16 cellular contexts compared by ENCODE assay signal in genomic region chr16:75102595-75102994, GRCh38. TPM values are rescaled to one million over a fixed set of nuclear protein-coding genes. Genes with fewer than 3 reads are reported as not detected.
"Had no signal": no experiment of that assay in that cellular context is flagged by ENCODE, and none has a peak within 500 bp of the region (broad histone marks: within the 10 kb centered on the region; RNA-seq: fewer than 3 reads in every experiment).

No MANE protein-coding gene starts in this region.

- H3K36me3 ChIP-seq: pancreas had no signal

- DNase-seq: activated B cell treated with CpG ODN at 0.5 μM for 24 hours; activated CD4-positive, alpha-beta T cell treated with anti-CD3 and anti-CD28 coated beads, Interleukin-2, amount 50 U/mL, for 4 hours; activated CD8-positive, alpha-beta memory T cell treated with anti-CD3 and anti-CD28 coated beads, Interleukin-2, amount 50 U/mL, for 48 hours; activated T-cell treated with anti-CD3 and anti-CD28 coated beads, Interleukin-2, amount 50 U/mL, for 72 hours; anterior cingulate cortex; cerebellar nuclear complex; effector CD8-positive, alpha-beta T cell; head of caudate nucleus; pancreas; stimulated activated CD4-positive, alpha-beta T cell treated with anti-CD3 and anti-CD28 coated beads, Interleukin-12 subunit alpha, Interleukin-12 subunit beta, amount 100 ng/mL, for 4 hours; stimulated activated CD4-positive, alpha-beta T cell treated with anti-CD3 and anti-CD28 coated beads, Interleukin-2, amount 100 ng/mL, for 24 hours; T-cell had no signal

- H3K4me3 Mint-ChIP-seq: activated B cell treated with CpG ODN at 0.5 μM for 24 hours; activated T-cell treated with anti-CD3 and anti-CD28 coated beads, Interleukin-2, amount 50 U/mL, for 72 hours; mesothelial cell of epicardium; stimulated activated memory B cell treated with anti-CD40 and anti-IgM and Interleukin-4, amounts not matched to agents 10 μg/mL and 1 μg/mL and 100 μg/mL, for 72 hours; T-cell had no signal

- H3K27me3 Mint-ChIP-seq: T-cell had no signal

- H3K4me3 ChIP-seq: pancreas had no signal

- H3K27ac Mint-ChIP-seq: activated B cell treated with CpG ODN at 0.5 μM for 24 hours; activated T-cell treated with anti-CD3 and anti-CD28 coated beads, Interleukin-2, amount 50 U/mL, for 72 hours; mesothelial cell of epicardium; stimulated activated memory B cell treated with anti-CD40 and anti-IgM and Interleukin-4, amounts not matched to agents 10 μg/mL and 1 μg/mL and 100 μg/mL, for 72 hours; T-cell had no signal

- H3K9me3 Mint-ChIP-seq: activated T-cell treated with anti-CD3 and anti-CD28 coated beads, Interleukin-2, amount 50 U/mL, for 72 hours; T-cell had no signal

- H3K9me3 ChIP-seq: pancreas had no signal

- ATAC-seq: activated T-cell treated with anti-CD3 and anti-CD28 coated beads, Interleukin-2, amount 50 U/mL, for 72 hours; pancreas; stimulated activated memory B cell treated with anti-CD40 and anti-IgM and Interleukin-4, amounts not matched to agents 10 μg/mL and 1 μg/mL and 100 μg/mL, for 72 hours; T-cell had no signal

- FAIRE-seq: frontal cortex, pancreas had no signal

- H3K27me3 ChIP-seq: pancreas had no signal

- H3K36me3 Mint-ChIP-seq: stimulated activated memory B cell treated with anti-CD40 and anti-IgM and Interleukin-4, amounts not matched to agents 10 μg/mL and 1 μg/mL and 100 μg/mL, for 72 hours; T-cell had no signal

- H3K4me1 ChIP-seq: pancreas had no signal

- H3K27ac ChIP-seq: epithelial cell of prostate, pancreas had no signal

RNA-seq across cellular contexts. Expression of gene LDHD, which starts 14.0 kb away (rescaled TPM):
- total RNA-seq: activated B cell treated with CpG ODN at 0.5 μM for 24 hours had no signal
